Comparison of ENCODE assay signal across 19 cellular contexts in the genomic region with DNA sequence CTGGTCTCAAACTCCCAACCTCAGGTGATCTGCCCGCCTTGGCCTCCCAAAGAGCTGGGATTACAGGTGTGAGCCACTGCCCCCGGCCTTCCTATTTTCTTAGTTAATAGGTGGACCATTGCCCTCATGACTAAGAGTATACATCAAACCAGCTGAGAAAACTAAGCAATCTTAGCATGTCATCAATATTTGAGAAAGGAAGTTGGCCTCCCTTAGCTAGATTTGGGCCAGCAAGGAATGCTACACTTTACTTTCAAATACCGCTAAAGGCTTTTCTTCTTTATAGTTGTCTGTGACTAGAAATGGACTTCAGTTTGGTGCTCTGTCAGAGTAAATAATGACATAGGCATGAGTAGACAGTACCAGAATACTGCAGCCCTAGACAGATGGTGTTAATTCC.
DNase-seq lines count a peak whose midpoint lies in the region; ATAC-seq, FAIRE-seq and TF ChIP-seq lines count a peak whose summit lies in the region.
"Had no signal": no experiment of that assay in that cellular context is flagged by ENCODE, and none has a peak within 500 bp of the region (broad histone marks: within the 10 kb centered on the region; RNA-seq: fewer than 3 reads in every experiment).

No MANE protein-coding gene starts in this region.

- H3K27me3 ChIP-seq in PC-3 (ENCODE audit: low read length) (no peaks in the 10 kb centered on the region), bronchial epithelial cell (ENCODE audit: control insufficient read depth, insufficient read depth, low read length) (no peaks in the 10 kb centered on the region), dorsolateral prefrontal cortex (no peaks in the 10 kb centered on the region)

- H3K27ac ChIP-seq in PC-3 (ENCODE audit: low read length) (peak overlapping the region; percentile 62), dorsolateral prefrontal cortex (no peak overlapping the region)

- H3K27me3 Mint-ChIP-seq in nephron progenitor cell (ENCODE audit: low read depth, poor library complexity) (no peaks in the 10 kb centered on the region), CD14-positive monocyte (ENCODE audit: low read depth in 3 of 3) (peaks cover 0 to 1% (median 0%) of the 10 kb centered on the region in 3 donors)

- ATAC-seq in PC-3: peak; percentile 88
- ATAC-seq: CD8-positive, alpha-beta T cell; GM23338; HCT116 had no signal

- CTCF ChIA-PET in PC-3 (lab: Charles Lee): interaction anchor here (0.6 to 1.4 kb wide), 4 partner anchors 14 to 556 kb away, joined by 3 to 4 read pairs (median 4); no protein-coding TSS in a partner anchor

- peaks cover 6% of the 10 kb centered on the region for H3K4me1 Mint-ChIP-seq in nephron progenitor cell
- H3K4me1 Mint-ChIP-seq in CD14-positive monocyte: no peaks in the 10 kb centered on the region
- H3K4me1 Mint-ChIP-seq: CD4-positive, CD25-positive, alpha-beta regulatory T cell; GM23338; H9 had no signal

- H3K4me1 ChIP-seq in PC-3 (ENCODE audit: insufficient read depth, low read length): peaks cover 29% of the 10 kb centered on the region

- H3K4me2 ChIP-seq in PC-3 (ENCODE audit: low read length): peak overlapping the region; percentile 16; the same call in 1 of the 2 replicates
- H3K4me2 ChIP-seq: GM23338 had no signal

- H3K4me3 Mint-ChIP-seq in nephron progenitor cell: no peak overlapping the region
- H3K4me3 Mint-ChIP-seq in CD14-positive monocyte: no peak overlapping the region
- H3K4me3 Mint-ChIP-seq: CD4-positive, CD25-positive, alpha-beta regulatory T cell; CD8-positive, alpha-beta T cell; GM23338; H9 had no signal

- H3K9me2 ChIP-seq in PC-3 (replicated peaks; ENCODE audit: low read length): no peaks in the 10 kb centered on the region

- H3F3A ChIP-seq in PC-3 (ENCODE audit: low read length, unreplicated experiment): no peaks in the 10 kb centered on the region

- POLR2A ChIA-PET in PC-3 (lab: Charles Lee; ENCODE audit: unreplicated experiment): interaction anchor here (0.6 kb wide), 1 partner anchor 94 kb away, joined by 3 read pairs; no protein-coding TSS in a partner anchor

- no peak overlapping the region for H3K9ac ChIP-seq in PC-3 (ENCODE audit: low read length)

- H2AFZ ChIP-seq in PC-3 (ENCODE audit: low read length): no peak overlapping the region
- H2AFZ ChIP-seq: GM23338 had no signal

- peak overlapping the region; percentile 77 for H3K27ac Mint-ChIP-seq in nephron progenitor cell
- no peak overlapping the region for H3K27ac Mint-ChIP-seq in CD14-positive monocyte
- H3K27ac Mint-ChIP-seq: CD4-positive, CD25-positive, alpha-beta regulatory T cell; CD8-positive, alpha-beta T cell; GM23338; H9 had no signal

- no peaks in the 10 kb centered on the region for H3K36me3 ChIP-seq in PC-3 (ENCODE audit: low read depth, low read length)
- no peaks in the 10 kb centered on the region for H3K36me3 ChIP-seq in bronchial epithelial cell (ENCODE audit: control insufficient read depth, insufficient read depth, low read length)

- FAIRE-seq in bronchial epithelial cell (lab: Jason Lieb, UNC): no peak
- FAIRE-seq in D721Med (lab: Jason Lieb, UNC): no peak
- FAIRE-seq: GM12878 had no signal

- BruUV-seq in PC-3 (replicated peaks; lab: Mats Ljungman, UMichigan): no TSS peak

- H3K9me3 ChIP-seq in PC-3 (ENCODE audit: low read length): no peaks in the 10 kb centered on the region

- H3K9me3 Mint-ChIP-seq in nephron progenitor cell: no peaks in the 10 kb centered on the region
- no peaks in the 10 kb centered on the region for H3K9me3 Mint-ChIP-seq in CD14-positive monocyte
- H3K9me3 Mint-ChIP-seq: CD4-positive, CD25-positive, alpha-beta regulatory T cell; CD8-positive, alpha-beta T cell; GM23338; H9 had no signal

- no peaks in the 10 kb centered on the region for H4K20me1 ChIP-seq in PC-3 (ENCODE audit: low read length)

- no peak overlapping the region for H3K4me3 ChIP-seq in PC-3 (ENCODE audit: low read length)
- no peak overlapping the region for H3K4me3 ChIP-seq in bronchial epithelial cell (ENCODE audit: low read depth, low read length)
- H3K4me3 ChIP-seq in dorsolateral prefrontal cortex: no peak overlapping the region
- H3K4me3 ChIP-seq: GM12878, GM23338 had no signal

- H3K79me2 ChIP-seq in PC-3 (ENCODE audit: low read length): no peaks in the 10 kb centered on the region

- DNase-seq in DMS53 (lab: John Stamatoyannopoulos, UW): peak; percentile 26
- peak; percentile 89 for DNase-seq in PC-3
- peak; percentile 49 for DNase-seq in bronchial epithelial cell (ENCODE audit: low read depth)
- no peak for DNase-seq in nephron progenitor cell
- DNase-seq in D721Med (ENCODE audit: insufficient read length, low spot score): no peak
- DNase-seq in dorsolateral prefrontal cortex: no peak
- DNase-seq in CD14-positive monocyte (ENCODE audit: low spot score): no peak
- no peak for DNase-seq in NCI-H1105 treated with DMSO at 0.1 percent for 48 hours (lab: John Stamatoyannopoulos, UW)
- DNase-seq: 8988T; C1 segment of cervical spinal cord; CD4-positive, CD25-positive, alpha-beta regulatory T cell; CD8-positive, alpha-beta T cell; DMS79; EL; GDM1; H9 had no signal

- intact Hi-C loops in PC-3 (cut with micrococcal nuclease): loop anchor here (2.0 to 5.0 kb wide), 4 partner anchors 54 to 575 kb away; no protein-coding TSS in a partner anchor
- intact Hi-C loops in dorsolateral prefrontal cortex (cut with DNase I): no loop called here
- intact Hi-C loops in CD14-positive monocyte (cut with micrococcal nuclease): no loop called here

- no peak for TF ChIP-seq CTCF in PC-3 (conservative IDR thresholded peaks at IDR 0.05; ENCODE audit: low read depth, low read length)
- TF ChIP-seq CTCF in bronchial epithelial cell (IDR thresholded peaks at IDR 0.05; ENCODE audit: insufficient read depth, low read length, severe bottlenecking): no peak
- TF ChIP-seq CTCF in nephron progenitor cell (IDR thresholded peaks at IDR 0.05): no peak
- TF ChIP-seq CTCF in D721Med (IDR thresholded peaks at IDR 0.05; ENCODE audit: insufficient read depth, missing control alignments): no peak
- no peak for TF ChIP-seq CTCF in dorsolateral prefrontal cortex (IDR thresholded peaks at IDR 0.05 in 54 of 56, conservative IDR thresholded peaks at IDR 0.05 in 2 of 56; ENCODE audit: low read depth in 1 of 56, partially characterized antibody in 56 of 56)
- TF ChIP-seq CTCF in CD14-positive monocyte (IDR thresholded peaks at IDR 0.05): no peak

- H3K36me3 Mint-ChIP-seq in nephron progenitor cell (ENCODE audit: low read depth) (no peaks in the 10 kb centered on the region), CD14-positive monocyte (no peaks in the 10 kb centered on the region)
- H3K36me3 Mint-ChIP-seq: CD4-positive, CD25-positive, alpha-beta regulatory T cell; CD8-positive, alpha-beta T cell had no signal

Comparison
In these comparisons a context has a peak if more than half of its experiments do, and no peak if none do; other contexts are left out.
1. DNase-seq: peak in DMS53 (single experiment), PC-3 (single experiment) and bronchial epithelial cell (single experiment); none in nephron progenitor cell (single experiment), D721Med (single experiment), dorsolateral prefrontal cortex (0 of 10), CD14-positive monocyte (single experiment) and NCI-H1105 treated with DMSO at 0.1 percent for 48 hours (single experiment).